1 cellular context compared by ENCODE assay signal in the genomic region with DNA sequence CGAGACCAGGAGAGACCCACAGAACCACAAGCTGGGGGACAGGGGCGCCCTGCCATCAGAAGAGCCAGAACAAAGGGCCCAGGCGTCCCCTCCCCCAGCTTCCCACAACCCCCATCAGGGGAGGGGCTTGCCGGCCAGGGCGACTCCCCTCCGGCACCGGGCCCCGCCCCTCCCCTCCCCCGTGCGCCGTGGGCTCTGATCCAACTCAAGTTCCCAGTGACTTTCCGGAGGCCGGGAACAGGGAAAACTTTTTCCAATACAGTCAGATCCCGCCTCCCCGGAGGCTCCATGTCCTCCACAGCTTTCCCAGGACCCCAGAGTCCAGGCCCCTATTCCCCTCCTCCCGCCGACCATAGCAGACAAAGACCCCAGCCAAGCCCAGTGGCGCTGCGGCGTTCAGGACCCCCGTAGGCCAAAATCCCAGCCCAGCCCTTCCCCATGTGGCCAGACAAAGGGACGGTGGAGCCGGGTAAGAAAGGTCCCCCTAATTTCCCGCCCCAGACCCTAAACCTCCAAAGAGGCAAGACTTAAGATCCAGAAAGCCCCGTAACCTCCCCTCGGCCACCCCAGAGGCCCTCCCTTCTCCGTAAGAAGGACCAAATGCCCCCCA.
TF ChIP-seq lines count a peak whose summit lies in the region.

No MANE protein-coding gene starts in this region.

TF ChIP-seq in H1, 55 proteins besides CTCF, POLR2A, EP300 and RAD21:
- TF ChIP-seq, protein P1, sequence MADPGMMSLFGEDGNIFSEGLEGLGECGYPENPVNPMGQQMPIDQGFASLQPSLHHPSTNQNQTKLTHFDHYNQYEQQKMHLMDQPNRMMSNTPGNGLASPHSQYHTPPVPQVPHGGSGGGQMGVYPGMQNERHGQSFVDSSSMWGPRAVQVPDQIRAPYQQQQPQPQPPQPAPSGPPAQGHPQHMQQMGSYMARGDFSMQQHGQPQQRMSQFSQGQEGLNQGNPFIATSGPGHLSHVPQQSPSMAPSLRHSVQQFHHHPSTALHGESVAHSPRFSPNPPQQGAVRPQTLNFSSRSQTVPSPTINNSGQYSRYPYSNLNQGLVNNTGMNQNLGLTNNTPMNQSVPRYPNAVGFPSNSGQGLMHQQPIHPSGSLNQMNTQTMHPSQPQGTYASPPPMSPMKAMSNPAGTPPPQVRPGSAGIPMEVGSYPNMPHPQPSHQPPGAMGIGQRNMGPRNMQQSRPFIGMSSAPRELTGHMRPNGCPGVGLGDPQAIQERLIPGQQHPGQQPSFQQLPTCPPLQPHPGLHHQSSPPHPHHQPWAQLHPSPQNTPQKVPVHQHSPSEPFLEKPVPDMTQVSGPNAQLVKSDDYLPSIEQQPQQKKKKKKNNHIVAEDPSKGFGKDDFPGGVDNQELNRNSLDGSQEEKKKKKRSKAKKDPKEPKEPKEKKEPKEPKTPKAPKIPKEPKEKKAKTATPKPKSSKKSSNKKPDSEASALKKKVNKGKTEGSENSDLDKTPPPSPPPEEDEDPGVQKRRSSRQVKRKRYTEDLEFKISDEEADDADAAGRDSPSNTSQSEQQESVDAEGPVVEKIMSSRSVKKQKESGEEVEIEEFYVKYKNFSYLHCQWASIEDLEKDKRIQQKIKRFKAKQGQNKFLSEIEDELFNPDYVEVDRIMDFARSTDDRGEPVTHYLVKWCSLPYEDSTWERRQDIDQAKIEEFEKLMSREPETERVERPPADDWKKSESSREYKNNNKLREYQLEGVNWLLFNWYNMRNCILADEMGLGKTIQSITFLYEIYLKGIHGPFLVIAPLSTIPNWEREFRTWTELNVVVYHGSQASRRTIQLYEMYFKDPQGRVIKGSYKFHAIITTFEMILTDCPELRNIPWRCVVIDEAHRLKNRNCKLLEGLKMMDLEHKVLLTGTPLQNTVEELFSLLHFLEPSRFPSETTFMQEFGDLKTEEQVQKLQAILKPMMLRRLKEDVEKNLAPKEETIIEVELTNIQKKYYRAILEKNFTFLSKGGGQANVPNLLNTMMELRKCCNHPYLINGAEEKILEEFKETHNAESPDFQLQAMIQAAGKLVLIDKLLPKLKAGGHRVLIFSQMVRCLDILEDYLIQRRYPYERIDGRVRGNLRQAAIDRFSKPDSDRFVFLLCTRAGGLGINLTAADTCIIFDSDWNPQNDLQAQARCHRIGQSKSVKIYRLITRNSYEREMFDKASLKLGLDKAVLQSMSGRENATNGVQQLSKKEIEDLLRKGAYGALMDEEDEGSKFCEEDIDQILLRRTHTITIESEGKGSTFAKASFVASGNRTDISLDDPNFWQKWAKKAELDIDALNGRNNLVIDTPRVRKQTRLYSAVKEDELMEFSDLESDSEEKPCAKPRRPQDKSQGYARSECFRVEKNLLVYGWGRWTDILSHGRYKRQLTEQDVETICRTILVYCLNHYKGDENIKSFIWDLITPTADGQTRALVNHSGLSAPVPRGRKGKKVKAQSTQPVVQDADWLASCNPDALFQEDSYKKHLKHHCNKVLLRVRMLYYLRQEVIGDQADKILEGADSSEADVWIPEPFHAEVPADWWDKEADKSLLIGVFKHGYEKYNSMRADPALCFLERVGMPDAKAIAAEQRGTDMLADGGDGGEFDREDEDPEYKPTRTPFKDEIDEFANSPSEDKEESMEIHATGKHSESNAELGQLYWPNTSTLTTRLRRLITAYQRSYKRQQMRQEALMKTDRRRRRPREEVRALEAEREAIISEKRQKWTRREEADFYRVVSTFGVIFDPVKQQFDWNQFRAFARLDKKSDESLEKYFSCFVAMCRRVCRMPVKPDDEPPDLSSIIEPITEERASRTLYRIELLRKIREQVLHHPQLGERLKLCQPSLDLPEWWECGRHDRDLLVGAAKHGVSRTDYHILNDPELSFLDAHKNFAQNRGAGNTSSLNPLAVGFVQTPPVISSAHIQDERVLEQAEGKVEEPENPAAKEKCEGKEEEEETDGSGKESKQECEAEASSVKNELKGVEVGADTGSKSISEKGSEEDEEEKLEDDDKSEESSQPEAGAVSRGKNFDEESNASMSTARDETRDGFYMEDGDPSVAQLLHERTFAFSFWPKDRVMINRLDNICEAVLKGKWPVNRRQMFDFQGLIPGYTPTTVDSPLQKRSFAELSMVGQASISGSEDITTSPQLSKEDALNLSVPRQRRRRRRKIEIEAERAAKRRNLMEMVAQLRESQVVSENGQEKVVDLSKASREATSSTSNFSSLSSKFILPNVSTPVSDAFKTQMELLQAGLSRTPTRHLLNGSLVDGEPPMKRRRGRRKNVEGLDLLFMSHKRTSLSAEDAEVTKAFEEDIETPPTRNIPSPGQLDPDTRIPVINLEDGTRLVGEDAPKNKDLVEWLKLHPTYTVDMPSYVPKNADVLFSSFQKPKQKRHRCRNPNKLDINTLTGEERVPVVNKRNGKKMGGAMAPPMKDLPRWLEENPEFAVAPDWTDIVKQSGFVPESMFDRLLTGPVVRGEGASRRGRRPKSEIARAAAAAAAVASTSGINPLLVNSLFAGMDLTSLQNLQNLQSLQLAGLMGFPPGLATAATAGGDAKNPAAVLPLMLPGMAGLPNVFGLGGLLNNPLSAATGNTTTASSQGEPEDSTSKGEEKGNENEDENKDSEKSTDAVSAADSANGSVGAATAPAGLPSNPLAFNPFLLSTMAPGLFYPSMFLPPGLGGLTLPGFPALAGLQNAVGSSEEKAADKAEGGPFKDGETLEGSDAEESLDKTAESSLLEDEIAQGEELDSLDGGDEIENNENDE (IDR thresholded peaks at IDR 0.05; ENCODE audit: insufficient replicate concordance, low read length), result no peak
- TF ChIP-seq NANOG (IDR thresholded peaks at IDR 0.05; ENCODE audit: insufficient read depth, low read depth, low read length, poor library complexity, severe bottlenecking) (no peak), CHD1 (IDR thresholded peaks at IDR 0.05; ENCODE audit: low read depth, low read length) (no peak), TCF12 (IDR thresholded peaks at IDR 0.05; ENCODE audit: low read depth, low read length) (no peak), SUZ12 (IDR thresholded peaks at IDR 0.05; ENCODE audit: low read length) (no peak), CEBPB (IDR thresholded peaks at IDR 0.05; ENCODE audit: low read depth, low read length) (no peak), BRCA1 (IDR thresholded peaks at IDR 0.05; ENCODE audit: low read depth, low read length) (no peak), GABPA (IDR thresholded peaks at IDR 0.05; ENCODE audit: borderline replicate concordance, insufficient read depth, low read length) (no peak), EZH2 (IDR thresholded peaks at IDR 0.05; ENCODE audit: low read depth, low read length, severe bottlenecking) (no peak), FOSL1 (IDR thresholded peaks at IDR 0.05; ENCODE audit: insufficient read depth, low read depth, low read length) (no peak), CHD2 (IDR thresholded peaks at IDR 0.05; ENCODE audit: low read length) (peak; percentile 55), RXRA (IDR thresholded peaks at IDR 0.05; ENCODE audit: insufficient read depth, low read depth, low read length) (no peak), SP1 (IDR thresholded peaks at IDR 0.05; ENCODE audit: low read depth, low read length) (peak; percentile 63; the same call in 1 of the 2 replicates), JUND (IDR thresholded peaks at IDR 0.05; ENCODE audit: low read length) (no peak), POLR2AphosphoS5 (IDR thresholded peaks at IDR 0.05; ENCODE audit: low read depth, low read length) (peak; percentile 72), SIX5 (IDR thresholded peaks at IDR 0.05; ENCODE audit: low read depth, low read length) (no peak), TEAD4 (IDR thresholded peaks at IDR 0.05; ENCODE audit: low read depth, low read length) (no peak), CREB1 (IDR thresholded peaks at IDR 0.05) (peak; percentile 42), SIRT6 (IDR thresholded peaks at IDR 0.05; ENCODE audit: low read length) (no peak), RBBP5 (IDR thresholded peaks at IDR 0.05; ENCODE audit: borderline replicate concordance, low read depth, low read length) (no peak), SP4 (IDR thresholded peaks at IDR 0.05; ENCODE audit: low read length) (peak; percentile 79), KDM4A (IDR thresholded peaks at IDR 0.05; ENCODE audit: low read depth, low read length, severe bottlenecking) (peak; percentile 32), GTF2F1 (IDR thresholded peaks at IDR 0.05; ENCODE audit: borderline replicate concordance, low read depth, low read length) (no peak), JUN (IDR thresholded peaks at IDR 0.05; ENCODE audit: low read depth, low read length) (no peak), TBP (IDR thresholded peaks at IDR 0.05; ENCODE audit: low read depth, low read length) (peak; percentile 36), TAF1 (IDR thresholded peaks at IDR 0.05; ENCODE audit: low read depth, low read length) (peak; percentile 88), KDM1A (IDR thresholded peaks at IDR 0.05; ENCODE audit: borderline replicate concordance, low read length) (no peak), RFX5 (IDR thresholded peaks at IDR 0.05; ENCODE audit: borderline replicate concordance, low read depth, low read length) (no peak), BCL11A (IDR thresholded peaks at IDR 0.05; ENCODE audit: low read depth in 2 of 2, low read length in 2 of 2) (no peak), PHF8 (conservative IDR thresholded peaks at IDR 0.05; ENCODE audit: low read depth, low read length) (no peak), SRF (IDR thresholded peaks at IDR 0.05; ENCODE audit: low read depth, low read length) (no peak), MAFK (IDR thresholded peaks at IDR 0.05; ENCODE audit: low read depth, low read length) (no peak), NRF1 (IDR thresholded peaks at IDR 0.05; ENCODE audit: low read depth, low read length) (no peak), SP2 (IDR thresholded peaks at IDR 0.05; ENCODE audit: low read length) (no peak), HDAC2 (IDR thresholded peaks at IDR 0.05; ENCODE audit: borderline replicate concordance in 1 of 2, low read depth in 2 of 2, low read length in 2 of 2) (no peak)
- TF ChIP-seq, protein P2, sequence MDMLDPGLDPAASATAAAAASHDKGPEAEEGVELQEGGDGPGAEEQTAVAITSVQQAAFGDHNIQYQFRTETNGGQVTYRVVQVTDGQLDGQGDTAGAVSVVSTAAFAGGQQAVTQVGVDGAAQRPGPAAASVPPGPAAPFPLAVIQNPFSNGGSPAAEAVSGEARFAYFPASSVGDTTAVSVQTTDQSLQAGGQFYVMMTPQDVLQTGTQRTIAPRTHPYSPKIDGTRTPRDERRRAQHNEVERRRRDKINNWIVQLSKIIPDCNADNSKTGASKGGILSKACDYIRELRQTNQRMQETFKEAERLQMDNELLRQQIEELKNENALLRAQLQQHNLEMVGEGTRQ (IDR thresholded peaks at IDR 0.05; ENCODE audit: low read length), result no peak
- TF ChIP-seq, protein P3, sequence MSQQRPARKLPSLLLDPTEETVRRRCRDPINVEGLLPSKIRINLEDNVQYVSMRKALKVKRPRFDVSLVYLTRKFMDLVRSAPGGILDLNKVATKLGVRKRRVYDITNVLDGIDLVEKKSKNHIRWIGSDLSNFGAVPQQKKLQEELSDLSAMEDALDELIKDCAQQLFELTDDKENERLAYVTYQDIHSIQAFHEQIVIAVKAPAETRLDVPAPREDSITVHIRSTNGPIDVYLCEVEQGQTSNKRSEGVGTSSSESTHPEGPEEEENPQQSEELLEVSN (IDR thresholded peaks at IDR 0.05), result no peak
- TF ChIP-seq, protein P4, sequence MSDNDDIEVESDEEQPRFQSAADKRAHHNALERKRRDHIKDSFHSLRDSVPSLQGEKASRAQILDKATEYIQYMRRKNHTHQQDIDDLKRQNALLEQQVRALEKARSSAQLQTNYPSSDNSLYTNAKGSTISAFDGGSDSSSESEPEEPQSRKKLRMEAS (IDR thresholded peaks at IDR 0.05), result peak; percentile 42
